1 cellular context compared by ENCODE assay signal in genomic region chr17:978110-979093, GRCh38.
A peak's percentile ranks its signal among the peaks of the same experiment; 100 is the strongest.
TF ChIP-seq lines count a peak whose summit lies in the region.

No MANE protein-coding gene starts in this region.

TF ChIP-seq in H1, 55 proteins besides CTCF, POLR2A, EP300 and RAD21:
- TF ChIP-seq TBP (IDR thresholded peaks at IDR 0.05; ENCODE audit: low read depth, low read length) (peak; percentile 21; the same call in 1 of the 2 replicates), CEBPB (IDR thresholded peaks at IDR 0.05; ENCODE audit: low read depth, low read length) (no peak), JUN (IDR thresholded peaks at IDR 0.05; ENCODE audit: low read depth, low read length) (no peak), SAP30 (IDR thresholded peaks at IDR 0.05; ENCODE audit: insufficient read depth, insufficient replicate concordance, low read length) (peak; percentile 28), ATF3 (IDR thresholded peaks at IDR 0.05; ENCODE audit: insufficient read depth, low read depth, low read length) (0 out of 2 replicates have a peak, but pooled peaks have one; percentile 2), BACH1 (IDR thresholded peaks at IDR 0.05; ENCODE audit: low read length) (no peak; the same call in 1 of the 2 replicates), GTF2F1 (IDR thresholded peaks at IDR 0.05; ENCODE audit: borderline replicate concordance, low read depth, low read length) (no peak), E2F6 (IDR thresholded peaks at IDR 0.05) (peak; percentile 70), HDAC2 (IDR thresholded peaks at IDR 0.05; ENCODE audit: borderline replicate concordance in 1 of 2, low read depth in 2 of 2, low read length in 2 of 2) (0 out of 4 replicates have a peak, but pooled peaks have one; percentile 17 to 33), SIN3A (conservative IDR thresholded peaks at IDR 0.05 in 1 of 2, IDR thresholded peaks at IDR 0.05 in 1 of 2; ENCODE audit: low read depth in 1 of 2, low read length in 2 of 2) (peak in 1 of 2 experiments; percentile 19; a peak in 1 of 4 replicates), MAX (IDR thresholded peaks at IDR 0.05) (peak; percentile 30; the same call in 1 of the 2 replicates), ASH2L (IDR thresholded peaks at IDR 0.05; ENCODE audit: low read length) (no peak)
